14 cellular contexts compared by ENCODE assay signal in the genomic region with DNA sequence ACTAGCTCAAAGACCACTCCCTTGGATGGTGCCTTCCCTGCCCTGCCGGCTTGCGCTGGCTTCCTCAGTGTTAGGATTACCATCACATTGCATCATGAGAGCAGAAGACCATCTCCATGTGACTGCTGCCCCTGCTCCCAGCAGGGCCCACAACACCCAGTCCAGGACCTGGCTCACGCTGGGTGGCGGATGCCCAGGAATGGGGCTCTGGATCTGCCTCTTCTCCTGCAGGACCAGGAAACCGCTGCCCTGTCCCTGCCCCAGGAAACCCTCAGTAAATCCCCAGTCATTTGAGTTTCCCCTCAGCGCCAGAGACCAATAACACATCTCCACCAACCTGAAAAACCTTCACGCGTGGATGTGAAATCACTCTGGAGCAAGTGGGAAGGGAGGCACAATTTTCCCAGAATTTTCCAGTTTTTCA. TPM values are rescaled to one million over a fixed set of nuclear protein-coding genes. Genes with fewer than 3 reads are reported as not detected.
DNase-seq lines count a peak whose midpoint lies in the region; ATAC-seq and TF ChIP-seq lines count a peak whose summit lies in the region.
"Had no signal": no experiment of that assay in that cellular context is flagged by ENCODE, and none has a peak within 500 bp of the region (broad histone marks: within the 10 kb centered on the region; RNA-seq: fewer than 3 reads in every experiment).

No MANE protein-coding gene starts in this region.

- peaks cover 62% of the 10 kb centered on the region for H3K4me1 Mint-ChIP-seq in activated naive CD4-positive, alpha-beta T cell treated with anti-CD3 and anti-CD28 coated beads, Interleukin-2, amount 10 ng/mL, durations not matched to agents 7 days and 5 days
- peaks cover 49% of the 10 kb centered on the region for H3K4me1 Mint-ChIP-seq in T-helper 17 cell
- H3K4me1 Mint-ChIP-seq in endothelial cell (ENCODE audit: unreplicated experiment) = peaks cover 46% of the 10 kb centered on the region
- H3K4me1 Mint-ChIP-seq in stimulated activated naive B cell treated with anti-CD40 and anti-IgM and Interleukin-4, amounts not matched to agents 10 μg/mL and 1 μg/mL and 100 μg/mL, for 72 hours = peaks cover 35 to 47% of the 10 kb centered on the region in 2 donors

- peaks cover 13% of the 10 kb centered on the region for H3K36me3 Mint-ChIP-seq in activated naive CD4-positive, alpha-beta T cell treated with anti-CD3 and anti-CD28 coated beads, Interleukin-2, amount 10 ng/mL, durations not matched to agents 7 days and 5 days
- H3K36me3 Mint-ChIP-seq in T-helper 17 cell (ENCODE audit: low read depth) = peaks cover 3% of the 10 kb centered on the region
- H3K36me3 Mint-ChIP-seq in endothelial cell (ENCODE audit: low read depth, unreplicated experiment) = peaks cover 4% of the 10 kb centered on the region
- H3K36me3 Mint-ChIP-seq in stimulated activated naive B cell treated with anti-CD40 and anti-IgM and Interleukin-4, amounts not matched to agents 10 μg/mL and 1 μg/mL and 100 μg/mL, for 72 hours = no peaks in the 10 kb centered on the region

- ATAC-seq in T-helper 17 cell (no peak), HG02884 (IDR thresholded peaks at IDR 0.05; ENCODE audit: unreplicated experiment) (no peak), HG03342 (IDR thresholded peaks at IDR 0.05; ENCODE audit: unreplicated experiment) (no peak)
- ATAC-seq in stimulated activated naive B cell treated with anti-CD40 and anti-IgM and Interleukin-4, amounts not matched to agents 10 μg/mL and 1 μg/mL and 100 μg/mL, for 72 hours (replicated peaks) = no peak

- TF ChIP-seq CTCF in endothelial cell (IDR thresholded peaks at IDR 0.05; ENCODE audit: unreplicated experiment) = no peak

- H3K27me3 Mint-ChIP-seq in activated naive CD4-positive, alpha-beta T cell treated with anti-CD3 and anti-CD28 coated beads, Interleukin-2, amount 10 ng/mL, durations not matched to agents 7 days and 5 days = no peaks in the 10 kb centered on the region
- H3K27me3 Mint-ChIP-seq in T-helper 17 cell = no peaks in the 10 kb centered on the region
- H3K27me3 Mint-ChIP-seq in endothelial cell (ENCODE audit: unreplicated experiment) = peaks cover 23% of the 10 kb centered on the region
- H3K27me3 Mint-ChIP-seq in stimulated activated naive B cell treated with anti-CD40 and anti-IgM and Interleukin-4, amounts not matched to agents 10 μg/mL and 1 μg/mL and 100 μg/mL, for 72 hours = no peaks in the 10 kb centered on the region

- no peaks in the 10 kb centered on the region for H3K9me3 Mint-ChIP-seq in activated naive CD4-positive, alpha-beta T cell treated with anti-CD3 and anti-CD28 coated beads, Interleukin-2, amount 10 ng/mL, durations not matched to agents 7 days and 5 days
- H3K9me3 Mint-ChIP-seq in endothelial cell (ENCODE audit: unreplicated experiment) = no peaks in the 10 kb centered on the region
- H3K9me3 Mint-ChIP-seq in stimulated activated naive B cell treated with anti-CD40 and anti-IgM and Interleukin-4, amounts not matched to agents 10 μg/mL and 1 μg/mL and 100 μg/mL, for 72 hours = no peaks in the 10 kb centered on the region

- H3K27ac Mint-ChIP-seq in activated naive CD4-positive, alpha-beta T cell treated with anti-CD3 and anti-CD28 coated beads, Interleukin-2, amount 10 ng/mL, durations not matched to agents 7 days and 5 days = peak overlapping the region; percentile 98
- H3K27ac Mint-ChIP-seq in T-helper 17 cell (peak overlapping the region; percentile 97), endothelial cell (ENCODE audit: unreplicated experiment) (peak overlapping the region; percentile 42)
- H3K27ac Mint-ChIP-seq in stimulated activated naive B cell treated with anti-CD40 and anti-IgM and Interleukin-4, amounts not matched to agents 10 μg/mL and 1 μg/mL and 100 μg/mL, for 72 hours = peak overlapping the region; percentile 90

- no peak for DNase-seq in activated naive CD4-positive, alpha-beta T cell treated with anti-CD3 and anti-CD28 coated beads, Interleukin-2, amount 10 ng/mL, durations not matched to agents 7 days and 5 days
- DNase-seq in activated naive CD4-positive, alpha-beta T cell (lab: John Stamatoyannopoulos, UW) = no peak
- no peak for DNase-seq in T-helper 17 cell
- no peak for DNase-seq in endothelial cell (ENCODE audit: low spot score)
- no peak for DNase-seq in stimulated activated naive B cell treated with anti-CD40 and anti-IgM and Interleukin-4, amounts not matched to agents 10 μg/mL and 1 μg/mL and 100 μg/mL, for 72 hours
- no peak for DNase-seq in effector CD8-positive, alpha-beta T cell (lab: John Stamatoyannopoulos, UW)
- DNase-seq: caudate nucleus, esophagus squamous epithelium, NCI-H1417, NCI-H526, SW 1271 had no signal

- CTCF ChIA-PET in activated naive CD4-positive, alpha-beta T cell treated with anti-CD3 and anti-CD28 coated beads, Interleukin-2, amount 10 ng/mL, durations not matched to agents 7 days and 5 days (lab: Charles Lee) = interaction anchor here (1.0 to 1.3 kb wide), 2 partner anchors 11 to 125 kb away, joined by 3 to 4 read pairs; no protein-coding TSS in a partner anchor

- peak overlapping the region; percentile 79 for H3K4me3 Mint-ChIP-seq in activated naive CD4-positive, alpha-beta T cell treated with anti-CD3 and anti-CD28 coated beads, Interleukin-2, amount 10 ng/mL, durations not matched to agents 7 days and 5 days
- H3K4me3 Mint-ChIP-seq in T-helper 17 cell (peak overlapping the region; percentile 92), endothelial cell (ENCODE audit: unreplicated experiment) (peak overlapping the region; percentile 28)
- H3K4me3 Mint-ChIP-seq in stimulated activated naive B cell treated with anti-CD40 and anti-IgM and Interleukin-4, amounts not matched to agents 10 μg/mL and 1 μg/mL and 100 μg/mL, for 72 hours = no peak overlapping the region

- H3K9me3 ChIP-seq in T-helper 17 cell (ENCODE audit: control insufficient read depth, low read length, poor library complexity, severe bottlenecking) = no peaks in the 10 kb centered on the region
- H3K9me3 ChIP-seq: esophagus squamous epithelium had no signal

RNA-seq across cellular contexts. Expression of a gene that starts 3.3 kb away (rescaled TPM):
- total RNA-seq in T-helper 17 cell = 100 to 1,000 TPM; 228 to 288 TPM
- 103 TPM for total RNA-seq in endothelial cell (ENCODE audit: unreplicated experiment)

RNA-seq across cellular contexts. Expression of a gene that starts 8.7 kb away (rescaled TPM):
- 1 to 10 TPM; 1.3 to 2.4 TPM for total RNA-seq in T-helper 17 cell
- 0.85 TPM for total RNA-seq in endothelial cell (ENCODE audit: unreplicated experiment)
- total RNA-seq: ureter had no signal

Comparison
In these comparisons a context has a peak if more than half of its experiments do, and no peak if none do; other contexts are left out.
1. H3K27ac Mint-ChIP-seq: peak in every context shown above with its lines; median percentile 98 in activated naive CD4-positive, alpha-beta T cell treated with anti-CD3 and anti-CD28 coated beads, Interleukin-2, amount 10 ng/mL, durations not matched to agents 7 days and 5 days; 97 in T-helper 17 cell; 90 in stimulated activated naive B cell treated with anti-CD40 and anti-IgM and Interleukin-4, amounts not matched to agents 10 μg/mL and 1 μg/mL and 100 μg/mL, for 72 hours; 42 in endothelial cell.
2. H3K4me3 Mint-ChIP-seq: peak in activated naive CD4-positive, alpha-beta T cell treated with anti-CD3 and anti-CD28 coated beads, Interleukin-2, amount 10 ng/mL, durations not matched to agents 7 days and 5 days (single experiment), T-helper 17 cell (single experiment) and endothelial cell (single experiment); none in stimulated activated naive B cell treated with anti-CD40 and anti-IgM and Interleukin-4, amounts not matched to agents 10 μg/mL and 1 μg/mL and 100 μg/mL, for 72 hours (0 of 2).